In genomic region chr5:140564196-140565023, GRCh38 we compare ENCODE assay signal across 8 cellular contexts. TPM values are rescaled to one million over a fixed set of nuclear protein-coding genes. Genes with fewer than 3 reads are reported as not detected.
DNase-seq lines count a peak whose midpoint lies in the region; ATAC-seq and TF ChIP-seq lines count a peak whose summit lies in the region.

Gene APBB3, minus strand, starts transcription at chr5:140564598. Its CDS starts 353 bp downstream, at chr5:140564245.
Gene SLC35A4, plus strand, starts transcription at chr5:140564828. Its CDS starts 2,342 bp downstream, at chr5:140567170.

- 1% methylated on average over 39 to 59 of the region's 74 CpGs for WGBS in tibial nerve, 2 donors

- peaks cover 39% of the 10 kb centered on the region for H3K4me1 ChIP-seq in adipocyte (ENCODE audit: control insufficient read depth, insufficient read depth, low read length)
- H3K4me1 ChIP-seq in cardiac muscle cell (ENCODE audit: low read depth): peaks cover 14% of the 10 kb centered on the region
- peaks cover 19% of the 10 kb centered on the region for H3K4me1 ChIP-seq in parathyroid adenoma
- peaks cover 0 to 64% (median 25%) of the 10 kb centered on the region in 4 donors for H3K4me1 ChIP-seq in tibial nerve

- DNase-seq in GM12864 (ENCODE audit: low read depth): peak; percentile 97
- peak; percentile 95 for DNase-seq in NCI-H1436 (lab: John Stamatoyannopoulos, UW)
- DNase-seq in T follicular helper cell (ENCODE audit: low read depth): peak; percentile 96
- DNase-seq in adipocyte (ENCODE audit: low read depth): peak; percentile 100
- peak; percentile 97 to 99 for DNase-seq in cardiac muscle cell (ENCODE audit: low read depth in 1 of 2, low spot score in 1 of 2)
- peak; percentile 94 to 96 for DNase-seq in tibial nerve (ENCODE audit: low spot score in 2 of 2)

- TF ChIP-seq CTCF in GM12864 (IDR thresholded peaks at IDR 0.05; ENCODE audit: low read depth, low read length, missing control alignments): no peak
- no peak for TF ChIP-seq CTCF in cardiac muscle cell (IDR thresholded peaks at IDR 0.05; ENCODE audit: low read depth, low read length)
- peak; percentile 3 for TF ChIP-seq CTCF in parathyroid adenoma (IDR thresholded peaks at IDR 0.05)
- peak in 2 of 5 experiments; percentile 15 to 57 for TF ChIP-seq CTCF in tibial nerve (IDR thresholded peaks at IDR 0.05)

- H3K36me3 ChIP-seq in adipocyte (ENCODE audit: control insufficient read depth, insufficient read depth, low read length, severe bottlenecking) (peaks cover 28% of the 10 kb centered on the region), cardiac muscle cell (peaks cover 4% of the 10 kb centered on the region), parathyroid adenoma (ENCODE audit: control insufficient read depth, insufficient read depth, low read length) (no peaks in the 10 kb centered on the region), tibial nerve (peaks cover 0 to 68% (median 2%) of the 10 kb centered on the region in 3 donors)

- peak; percentile 93 for ATAC-seq in HG02763 (IDR thresholded peaks at IDR 0.05; ENCODE audit: unreplicated experiment)

- H3K4me3 ChIP-seq in GM12864 (ENCODE audit: low read depth, low read length) (peak within 1 kb of the TSS; percentile 80), adipocyte (ENCODE audit: low read length) (peak within 1 kb of the TSS; percentile 97), cardiac muscle cell (peak within 1 kb of the TSS; percentile 50), parathyroid adenoma (ENCODE audit: low read depth, low read length) (peak within 1 kb of the TSS; percentile 80), tibial nerve (peak within 1 kb of the TSS; percentile 58 to 97 (median 74))

- TF ChIP-seq POLR2A in tibial nerve (IDR thresholded peaks at IDR 0.05): peak in 1 of 2 donors; percentile 91

- peak within 1 kb of the TSS; percentile 82 for H3K4me2 ChIP-seq in parathyroid adenoma (ENCODE audit: low read length)

- TF ChIP-seq EP300 in tibial nerve (IDR thresholded peaks at IDR 0.05): peak; percentile 97 to 99

- no peaks in the 10 kb centered on the region for H3K79me2 ChIP-seq in parathyroid adenoma

- H3K27ac ChIP-seq in cardiac muscle cell: peak within 1 kb of the TSS; percentile 85
- H3K27ac ChIP-seq in parathyroid adenoma: peak within 1 kb of the TSS; percentile 75
- peak within 1 kb of the TSS; percentile 95 to 98 (median 96) for H3K27ac ChIP-seq in tibial nerve

- H3K9me3 ChIP-seq in adipocyte (ENCODE audit: control insufficient read depth, low read length) (no peaks in the 10 kb centered on the region), cardiac muscle cell (ENCODE audit: low read depth) (no peaks in the 10 kb centered on the region), parathyroid adenoma (ENCODE audit: control insufficient read depth, low read length) (no peaks in the 10 kb centered on the region), tibial nerve (no peaks in the 10 kb centered on the region)

- H3K9ac ChIP-seq in adipocyte (ENCODE audit: low read length): peak within 1 kb of the TSS; percentile 94
- peak within 1 kb of the TSS; percentile 50 for H3K9ac ChIP-seq in parathyroid adenoma

- H2AFZ ChIP-seq in parathyroid adenoma: peak within 1 kb of the TSS; percentile 88

- H3K27me3 ChIP-seq in adipocyte (replicated peaks; ENCODE audit: control insufficient read depth, insufficient read depth, low read length) (no peaks in the 10 kb centered on the region), cardiac muscle cell (no peaks in the 10 kb centered on the region), parathyroid adenoma (ENCODE audit: control insufficient read depth, insufficient read depth, low read length) (no peaks in the 10 kb centered on the region), tibial nerve (no peaks in the 10 kb centered on the region)

RNA-seq across cellular contexts. Expression of gene APBB3, which starts in this region (rescaled TPM):
- total RNA-seq in cardiac muscle cell (34.2 and 45.4 TPM in 2 replicates), tibial nerve (10 to 100 TPM; 43.7 to 70.8 (median 48.4) TPM)
- polyA plus RNA-seq in cardiac muscle cell: 61.8 and 66.2 TPM in 2 replicates

RNA-seq across cellular contexts. Expression of gene SLC35A4, which starts in this region (rescaled TPM):
- total RNA-seq in cardiac muscle cell (29.5 and 32.3 TPM in 2 replicates), tibial nerve (10 to 100 TPM; 22.9 to 36.9 (median 26.8) TPM)
- polyA plus RNA-seq in cardiac muscle cell: 67.9 and 80.7 TPM in 2 replicates

Comparison
In these comparisons a context has a peak if more than half of its experiments do, and no peak if none do; other contexts are left out.
1. Peak in every context shown above with its lines: DNase-seq, ATAC-seq, H3K4me3 ChIP-seq and H3K27ac ChIP-seq.